Comparison of ENCODE assay signal across 12 cellular contexts in genomic region chr10:28558923-28559508, GRCh38. TPM values are rescaled to one million over a fixed set of nuclear protein-coding genes. Genes with fewer than 3 reads are reported as not detected.
DNase-seq lines count a peak whose midpoint lies in the region; ATAC-seq, FAIRE-seq and TF ChIP-seq lines count a peak whose summit lies in the region.
"Had no signal": no experiment of that assay in that cellular context is flagged by ENCODE, and none has a peak within 500 bp of the region (broad histone marks: within the 10 kb centered on the region; RNA-seq: fewer than 3 reads in every experiment).

No MANE protein-coding gene starts in this region.

- no peak for TF ChIP-seq CTCF in activated CD8-positive, alpha-beta T cell treated with anti-CD3 and anti-CD28 coated beads for 36 hours (IDR thresholded peaks at IDR 0.05)
- TF ChIP-seq CTCF in WTC11 (IDR thresholded peaks at IDR 0.05): no peak

- DNase-seq in activated CD8-positive, alpha-beta T cell treated with anti-CD3 and anti-CD28 coated beads for 36 hours: no peak
- DNase-seq in activated CD8-positive, alpha-beta T cell treated with anti-CD3 and anti-CD28 coated beads, Interleukin-2, amount 10 ng/mL, durations not matched to agents 7 days and 5 days: no peak
- DNase-seq in WTC11 (ENCODE audit: low spot score): no peak
- peak; percentile 46 for DNase-seq in pons (ENCODE audit: low spot score)
- DNase-seq in stimulated activated effector memory CD8-positive, alpha-beta T cell treated with anti-CD3 and anti-CD28 coated beads, Interleukin-12 subunit alpha, Interleukin-12 subunit beta, amount 100 ng/mL, for 72 hours (ENCODE audit: low spot score in 2 of 2): no peak
- no peak for DNase-seq in KG1 (lab: John Stamatoyannopoulos, UW)
- DNase-seq: activated CD8-positive, alpha-beta memory T cell treated with anti-CD3 and anti-CD28 coated beads, Interleukin-2, amount 50 U/mL, for 4 hours; islet precursor cell; NCI-H1092 treated with DMSO at 0.1 percent for 48 hours; NCI-H748 treated with DMSO at 0.1 percent for 48 hours had no signal

- POLR2A ChIA-PET in activated CD8-positive, alpha-beta T cell treated with anti-CD3 and anti-CD28 coated beads for 36 hours (lab: Charles Lee): interaction anchor here (0.8 to 3.9 kb wide), 5 partner anchors 8 to 22 kb away, joined by 3 to 14 read pairs (median 4); no protein-coding TSS in a partner anchor
- POLR2A ChIA-PET in activated CD8-positive, alpha-beta T cell treated with anti-CD3 and anti-CD28 coated beads, Interleukin-2, amount 10 ng/mL, durations not matched to agents 7 days and 5 days (lab: Charles Lee): interaction anchor here (0.6 to 1.5 kb wide), 3 partner anchors 9 to 13 kb away, joined by 3 to 4 read pairs (median 4); no protein-coding TSS in a partner anchor
- POLR2A ChIA-PET in WTC11 (lab: Charles Lee): no interaction called here

- intact Hi-C loops in activated CD8-positive, alpha-beta T cell treated with anti-CD3 and anti-CD28 coated beads for 36 hours (cut with micrococcal nuclease): no loop called here

- peaks cover 80% of the 10 kb centered on the region for H3K36me3 Mint-ChIP-seq in activated CD8-positive, alpha-beta T cell treated with anti-CD3 and anti-CD28 coated beads for 36 hours (ENCODE audit: low read depth)
- H3K36me3 Mint-ChIP-seq in activated CD8-positive, alpha-beta T cell treated with anti-CD3 and anti-CD28 coated beads, Interleukin-2, amount 10 ng/mL, durations not matched to agents 7 days and 5 days (ENCODE audit: low read depth): peaks cover 86% of the 10 kb centered on the region
- H3K36me3 Mint-ChIP-seq in WTC11: peaks cover 41% of the 10 kb centered on the region
- H3K36me3 Mint-ChIP-seq in stimulated activated effector memory CD8-positive, alpha-beta T cell treated with anti-CD3 and anti-CD28 coated beads, Interleukin-12 subunit alpha, Interleukin-12 subunit beta, amount 100 ng/mL, for 72 hours: peaks cover 98% of the 10 kb centered on the region

- H3K9me3 Mint-ChIP-seq in activated CD8-positive, alpha-beta T cell treated with anti-CD3 and anti-CD28 coated beads for 36 hours: no peaks in the 10 kb centered on the region
- H3K9me3 Mint-ChIP-seq in activated CD8-positive, alpha-beta T cell treated with anti-CD3 and anti-CD28 coated beads, Interleukin-2, amount 10 ng/mL, durations not matched to agents 7 days and 5 days (ENCODE audit: insufficient read depth): no peaks in the 10 kb centered on the region
- H3K9me3 Mint-ChIP-seq in WTC11: no peaks in the 10 kb centered on the region
- no peaks in the 10 kb centered on the region for H3K9me3 Mint-ChIP-seq in stimulated activated effector memory CD8-positive, alpha-beta T cell treated with anti-CD3 and anti-CD28 coated beads, Interleukin-12 subunit alpha, Interleukin-12 subunit beta, amount 100 ng/mL, for 72 hours

- FAIRE-seq in islet of Langerhans (lab: Jason Lieb, UNC): peak; percentile 13

- H3K4me3 Mint-ChIP-seq in activated CD8-positive, alpha-beta T cell treated with anti-CD3 and anti-CD28 coated beads for 36 hours: no peak overlapping the region
- H3K4me3 Mint-ChIP-seq in activated CD8-positive, alpha-beta T cell treated with anti-CD3 and anti-CD28 coated beads, Interleukin-2, amount 10 ng/mL, durations not matched to agents 7 days and 5 days: no peak overlapping the region
- H3K4me3 Mint-ChIP-seq in WTC11: no peak overlapping the region
- H3K4me3 Mint-ChIP-seq in stimulated activated effector memory CD8-positive, alpha-beta T cell treated with anti-CD3 and anti-CD28 coated beads, Interleukin-12 subunit alpha, Interleukin-12 subunit beta, amount 100 ng/mL, for 72 hours: no peak overlapping the region

- no peak for ATAC-seq in activated CD8-positive, alpha-beta T cell treated with anti-CD3 and anti-CD28 coated beads for 36 hours
- no peak for ATAC-seq in activated CD8-positive, alpha-beta T cell treated with anti-CD3 and anti-CD28 coated beads, Interleukin-2, amount 10 ng/mL, durations not matched to agents 7 days and 5 days
- no peak for ATAC-seq in WTC11
- ATAC-seq in HG03442 (IDR thresholded peaks at IDR 0.05; ENCODE audit: unreplicated experiment): no peak
- ATAC-seq in stimulated activated effector memory CD8-positive, alpha-beta T cell treated with anti-CD3 and anti-CD28 coated beads, Interleukin-12 subunit alpha, Interleukin-12 subunit beta, amount 100 ng/mL, for 72 hours: no peak

- no peaks in the 10 kb centered on the region for H3K27me3 Mint-ChIP-seq in activated CD8-positive, alpha-beta T cell treated with anti-CD3 and anti-CD28 coated beads for 36 hours
- H3K27me3 Mint-ChIP-seq in activated CD8-positive, alpha-beta T cell treated with anti-CD3 and anti-CD28 coated beads, Interleukin-2, amount 10 ng/mL, durations not matched to agents 7 days and 5 days (ENCODE audit: low read depth): no peaks in the 10 kb centered on the region
- no peaks in the 10 kb centered on the region for H3K27me3 Mint-ChIP-seq in WTC11 (ENCODE audit: low read depth)

- CTCF ChIA-PET in activated CD8-positive, alpha-beta T cell treated with anti-CD3 and anti-CD28 coated beads for 36 hours (lab: Charles Lee): interaction anchor here (0.9 kb wide), 1 partner anchor 16 kb away, joined by 5 read pairs; no protein-coding TSS in a partner anchor
- CTCF ChIA-PET in activated CD8-positive, alpha-beta T cell treated with anti-CD3 and anti-CD28 coated beads, Interleukin-2, amount 10 ng/mL, durations not matched to agents 7 days and 5 days (lab: Charles Lee): interaction anchor here (1.6 kb wide), 1 partner anchor 16 kb away, joined by 5 read pairs; no protein-coding TSS in a partner anchor
- CTCF ChIA-PET in WTC11 (lab: Charles Lee): no interaction called here

- H3K4me1 Mint-ChIP-seq in activated CD8-positive, alpha-beta T cell treated with anti-CD3 and anti-CD28 coated beads for 36 hours (ENCODE audit: low read depth): peaks cover 75% of the 10 kb centered on the region
- H3K4me1 Mint-ChIP-seq in activated CD8-positive, alpha-beta T cell treated with anti-CD3 and anti-CD28 coated beads, Interleukin-2, amount 10 ng/mL, durations not matched to agents 7 days and 5 days (ENCODE audit: low read depth): peaks cover 41% of the 10 kb centered on the region
- peaks cover 64% of the 10 kb centered on the region for H3K4me1 Mint-ChIP-seq in WTC11
- H3K4me1 Mint-ChIP-seq in stimulated activated effector memory CD8-positive, alpha-beta T cell treated with anti-CD3 and anti-CD28 coated beads, Interleukin-12 subunit alpha, Interleukin-12 subunit beta, amount 100 ng/mL, for 72 hours: peaks cover 64% of the 10 kb centered on the region

- peak overlapping the region; percentile 5 for H3K27ac Mint-ChIP-seq in activated CD8-positive, alpha-beta T cell treated with anti-CD3 and anti-CD28 coated beads for 36 hours
- no peak overlapping the region for H3K27ac Mint-ChIP-seq in activated CD8-positive, alpha-beta T cell treated with anti-CD3 and anti-CD28 coated beads, Interleukin-2, amount 10 ng/mL, durations not matched to agents 7 days and 5 days
- H3K27ac Mint-ChIP-seq in WTC11: peak overlapping the region; percentile 65
- no peak overlapping the region for H3K27ac Mint-ChIP-seq in stimulated activated effector memory CD8-positive, alpha-beta T cell treated with anti-CD3 and anti-CD28 coated beads, Interleukin-12 subunit alpha, Interleukin-12 subunit beta, amount 100 ng/mL, for 72 hours

TF ChIP-seq in WTC11, 78 proteins besides CTCF, POLR2A, EP300 and RAD21 (continues in another document):
- TF ChIP-seq STAT6 (CRISPR knock-in tag; conservative IDR thresholded peaks at IDR 0.05; ENCODE audit: low read depth): no peak
- TF ChIP-seq SP1 (CRISPR knock-in tag; conservative IDR thresholded peaks at IDR 0.05): no peak
- TF ChIP-seq E2F5 (CRISPR knock-in tag; IDR thresholded peaks at IDR 0.05): no peak
- TF ChIP-seq IRF2 (CRISPR knock-in tag; IDR thresholded peaks at IDR 0.05; ENCODE audit: borderline replicate concordance, low read depth): no peak
- no peak for TF ChIP-seq EMX1 (CRISPR knock-in tag; IDR thresholded peaks at IDR 0.05)
- no peak for TF ChIP-seq USF2 (CRISPR knock-in tag; IDR thresholded peaks at IDR 0.05)

RNA-seq across cellular contexts. Expression of gene WAC, which starts 26.1 kb away (rescaled TPM):
- 100 to 1,000 TPM in 1 of 2 experiments, 10 to 100 TPM in 1; 95.2 to 102 TPM for total RNA-seq in activated CD8-positive, alpha-beta T cell treated with anti-CD3 and anti-CD28 coated beads for 36 hours
- 100 to 1,000 TPM; 126 to 131 TPM for total RNA-seq in activated CD8-positive, alpha-beta T cell treated with anti-CD3 and anti-CD28 coated beads, Interleukin-2, amount 10 ng/mL, durations not matched to agents 7 days and 5 days
- total RNA-seq in WTC11 (2021): 108 to 115 TPM (median 111 TPM) in 3 replicates

Comparison
In these comparisons a context has a peak if more than half of its experiments do, and no peak if none do; other contexts are left out.
1. H3K27ac Mint-ChIP-seq: peak in activated CD8-positive, alpha-beta T cell treated with anti-CD3 and anti-CD28 coated beads for 36 hours (single experiment) and WTC11 (single experiment); none in activated CD8-positive, alpha-beta T cell treated with anti-CD3 and anti-CD28 coated beads, Interleukin-2, amount 10 ng/mL, durations not matched to agents 7 days and 5 days (single experiment) and stimulated activated effector memory CD8-positive, alpha-beta T cell treated with anti-CD3 and anti-CD28 coated beads, Interleukin-12 subunit alpha, Interleukin-12 subunit beta, amount 100 ng/mL, for 72 hours (single experiment).